ENCODE assay signal across 8 cellular contexts in genomic region chr1:234477373-234478151, GRCh38. TPM values are rescaled to one million over a fixed set of nuclear protein-coding genes. Genes with fewer than 3 reads are reported as not detected.
DNase-seq lines count a peak whose midpoint lies in the region; ATAC-seq and TF ChIP-seq lines count a peak whose summit lies in the region.

No MANE protein-coding gene starts in this region.

- H3K27ac ChIP-seq in stomach, result peak overlapping the region; percentile 81 to 99 (median 97)

- peaks cover 9% of the 10 kb centered on the region for H3K27me3 Mint-ChIP-seq in activated CD8-positive, alpha-beta T cell treated with anti-CD3 and anti-CD28 coated beads, Interleukin-2, amount 10 ng/mL, durations not matched to agents 7 days and 5 days (ENCODE audit: low read depth)
- H3K27me3 Mint-ChIP-seq in immature natural killer cell (ENCODE audit: low read depth in 3 of 3), result peaks cover under 1 to 7% (median 3%) of the 10 kb centered on the region in 3 donors

- H3K27ac Mint-ChIP-seq in activated CD8-positive, alpha-beta T cell treated with anti-CD3 and anti-CD28 coated beads, Interleukin-2, amount 10 ng/mL, durations not matched to agents 7 days and 5 days, result peak overlapping the region; percentile 81
- H3K27ac Mint-ChIP-seq in immature natural killer cell, result peak overlapping the region; percentile 80 to 88 (median 84)

- H3K4me1 ChIP-seq in stomach, result peaks cover 14 to 36% (median 18%) of the 10 kb centered on the region in 4 donors

- intact Hi-C loops in stomach (cut with DNase I; ENCODE audit: low total_unique reads), result no loop called here

- 13 to 20% (median 15%) methylated on average over 15 of the region's 15 CpGs for WGBS in stomach, 5 donors

- no peak for TF ChIP-seq EP300 in stomach (IDR thresholded peaks at IDR 0.05)

- peaks cover 9% of the 10 kb centered on the region for H3K36me3 Mint-ChIP-seq in activated CD8-positive, alpha-beta T cell treated with anti-CD3 and anti-CD28 coated beads, Interleukin-2, amount 10 ng/mL, durations not matched to agents 7 days and 5 days (ENCODE audit: low read depth)
- no peaks in the 10 kb centered on the region for H3K36me3 Mint-ChIP-seq in immature natural killer cell

- H3K4me3 Mint-ChIP-seq in activated CD8-positive, alpha-beta T cell treated with anti-CD3 and anti-CD28 coated beads, Interleukin-2, amount 10 ng/mL, durations not matched to agents 7 days and 5 days, result peak overlapping the region; percentile 83
- H3K4me3 Mint-ChIP-seq in immature natural killer cell, result peak overlapping the region; percentile 86 to 89 (median 88)

- H3K36me3 ChIP-seq in stomach, result no peaks in the 10 kb centered on the region

- POLR2A ChIA-PET in activated CD8-positive, alpha-beta T cell treated with anti-CD3 and anti-CD28 coated beads, Interleukin-2, amount 10 ng/mL, durations not matched to agents 7 days and 5 days (lab: Charles Lee), result interaction anchor here (0.8 to 1.7 kb wide), 10 partner anchors 10 to 509 kb away, joined by 3 to 7 read pairs (median 4); partner anchors contain the start of genes COA6 and IRF2BP2

- H3K4me3 ChIP-seq in stomach, result peak overlapping the region; percentile 76 to 95 (median 80)

- TF ChIP-seq POLR2A in stomach (IDR thresholded peaks at IDR 0.05), result no peak

- CTCF ChIA-PET in activated CD8-positive, alpha-beta T cell treated with anti-CD3 and anti-CD28 coated beads, Interleukin-2, amount 10 ng/mL, durations not matched to agents 7 days and 5 days (lab: Charles Lee), result interaction anchor here (0.7 to 2.1 kb wide), 11 partner anchors 10 to 939 kb away, joined by 3 to 10 read pairs (median 3); no protein-coding TSS in a partner anchor

- DNase-seq in DMS 273 (lab: John Stamatoyannopoulos, UW; ENCODE audit: unreplicated experiment) (peak; percentile 54), DMS 273 treated with DMSO at 0.1 percent for 48 hours (lab: John Stamatoyannopoulos, UW) (no peak), immature natural killer cell (no peak), stomach (no peak), C1 segment of cervical spinal cord (lab: John Stamatoyannopoulos, UW) (no peak), DMS153 treated with DMSO at 0.1 percent for 48 hours (lab: John Stamatoyannopoulos, UW; ENCODE audit: unreplicated experiment) (no peak)
- no peak for DNase-seq in activated CD8-positive, alpha-beta T cell treated with anti-CD3 and anti-CD28 coated beads, Interleukin-2, amount 10 ng/mL, durations not matched to agents 7 days and 5 days

- ATAC-seq in activated CD8-positive, alpha-beta T cell treated with anti-CD3 and anti-CD28 coated beads, Interleukin-2, amount 10 ng/mL, durations not matched to agents 7 days and 5 days, result no peak
- ATAC-seq in GM21447 (IDR thresholded peaks at IDR 0.05; ENCODE audit: unreplicated experiment), result no peak

- no peaks in the 10 kb centered on the region for H3K9me3 Mint-ChIP-seq in activated CD8-positive, alpha-beta T cell treated with anti-CD3 and anti-CD28 coated beads, Interleukin-2, amount 10 ng/mL, durations not matched to agents 7 days and 5 days (ENCODE audit: insufficient read depth)
- no peaks in the 10 kb centered on the region for H3K9me3 Mint-ChIP-seq in immature natural killer cell

- no peaks in the 10 kb centered on the region for H3K9me3 ChIP-seq in stomach

- peaks cover 56% of the 10 kb centered on the region for H3K4me1 Mint-ChIP-seq in activated CD8-positive, alpha-beta T cell treated with anti-CD3 and anti-CD28 coated beads, Interleukin-2, amount 10 ng/mL, durations not matched to agents 7 days and 5 days (ENCODE audit: low read depth)
- H3K4me1 Mint-ChIP-seq in immature natural killer cell, result peaks cover 26 to 54% of the 10 kb centered on the region in 2 donors

- no peak for TF ChIP-seq CTCF in stomach (IDR thresholded peaks at IDR 0.05)

- no peaks in the 10 kb centered on the region for H3K27me3 ChIP-seq in stomach

RNA-seq across cellular contexts. Expression of gene TARBP1, which starts 1.4 kb away (rescaled TPM):
- total RNA-seq in activated CD8-positive, alpha-beta T cell treated with anti-CD3 and anti-CD28 coated beads, Interleukin-2, amount 10 ng/mL, durations not matched to agents 7 days and 5 days, result 10 to 100 TPM; 35.7 TPM
- 10 to 100 TPM in 1 of 3 donors, 1 to 10 TPM in 2; 4.7 to 11.1 (median 7.0) TPM for polyA plus RNA-seq in immature natural killer cell
- 10 to 100 TPM; 14.0 to 63.2 (median 53.9) TPM for total RNA-seq in stomach
- 10 to 100 TPM in 1 of 3 donors, 1 to 10 TPM in 2; 5.7 to 34.7 (median 9.0) TPM for polyA plus RNA-seq in stomach
